Comparison of ENCODE assay signal across 18 cellular contexts in the genomic region with DNA sequence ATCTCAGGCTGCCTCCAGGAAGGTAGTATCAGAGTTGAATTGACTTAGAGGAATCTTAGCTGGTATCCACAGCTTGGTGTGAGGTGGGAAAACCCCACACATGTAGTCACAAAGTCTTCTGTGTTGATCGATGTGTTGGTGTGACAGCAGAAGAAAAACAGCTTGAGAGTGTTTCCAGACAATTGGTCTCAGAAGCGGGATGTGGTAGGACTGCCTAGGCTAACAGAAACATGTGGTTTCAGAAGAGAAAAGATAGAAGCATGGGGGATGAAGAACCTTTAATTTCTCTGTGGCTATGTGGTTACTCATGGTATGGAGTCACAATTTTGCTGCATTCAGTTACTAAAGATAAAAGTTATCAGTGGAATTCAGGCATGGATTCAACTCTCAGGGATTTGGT.
DNase-seq lines count a peak whose midpoint lies in the region; ATAC-seq and TF ChIP-seq lines count a peak whose summit lies in the region.
"Had no signal": no experiment of that assay in that cellular context is flagged by ENCODE, and none has a peak within 500 bp of the region (broad histone marks: within the 10 kb centered on the region; RNA-seq: fewer than 3 reads in every experiment).

No MANE protein-coding gene starts in this region.

- intact Hi-C loops in mammary epithelial cell (cut with micrococcal nuclease): no loop called here
- intact Hi-C loops in MCF 10A (cut with micrococcal nuclease): no loop called here
- intact Hi-C loops in body of pancreas (cut with DNase I): no loop called here

- H2AFZ ChIP-seq in mammary epithelial cell (ENCODE audit: low read depth, low read length): peak overlapping the region; percentile 56
- H2AFZ ChIP-seq: PC-9 had no signal

- CTCF ChIA-PET in mammary epithelial cell (lab: Charles Lee; ENCODE audit: low non-redundant PET) (interaction anchor here (0.7 kb wide), 1 partner anchor 208 kb away, joined by 4 read pairs; no protein-coding TSS in a partner anchor), MCF 10A (lab: Yijun Ruan, JAX) (interaction anchor here (1.1 kb wide), 1 partner anchor 262 kb away, joined by 3 read pairs; no protein-coding TSS in a partner anchor)

- no peaks in the 10 kb centered on the region for H3K9me3 Mint-ChIP-seq in MCF 10A (ENCODE audit: unreplicated experiment)
- H3K9me3 Mint-ChIP-seq: type B pancreatic cell had no signal

- peaks cover 12% of the 10 kb centered on the region for H3K4me1 ChIP-seq in mammary epithelial cell (ENCODE audit: insufficient read depth, low read length)
- H3K4me1 ChIP-seq in body of pancreas: no peaks in the 10 kb centered on the region
- H3K4me1 ChIP-seq: adrenal gland, Caco-2 had no signal

- dilution Hi-C loops in mammary epithelial cell (cut with HindIII; ENCODE audit: low sequenced_read_pairs): no loop called here

- POLR2A ChIA-PET in MCF 10A (lab: Yijun Ruan, JAX): no interaction called here

- no peak overlapping the region for H3K27ac Mint-ChIP-seq in MCF 10A (ENCODE audit: low read depth, unreplicated experiment)
- H3K27ac Mint-ChIP-seq: immature natural killer cell, type B pancreatic cell had no signal

- no peaks in the 10 kb centered on the region for H3K4me1 Mint-ChIP-seq in MCF 10A (ENCODE audit: insufficient read depth, unreplicated experiment)
- H3K4me1 Mint-ChIP-seq: immature natural killer cell had no signal

- no peak overlapping the region for H3K9ac ChIP-seq in mammary epithelial cell (ENCODE audit: insufficient read depth, low read length)

- H3K27ac ChIP-seq in mammary epithelial cell (ENCODE audit: insufficient read depth, low read depth, low read length): no peak overlapping the region
- H3K27ac ChIP-seq in body of pancreas: no peak overlapping the region
- H3K27ac ChIP-seq: adrenal gland, PC-9 had no signal

- TF ChIP-seq CTCF in mammary epithelial cell (conservative IDR thresholded peaks at IDR 0.05 in 1 of 2, IDR thresholded peaks at IDR 0.05 in 1 of 2; ENCODE audit: extremely low read depth in 1 of 2, insufficient read depth in 1 of 2, low read depth in 1 of 2, low read length in 2 of 2) (no peak), MCF 10A (IDR thresholded peaks at IDR 0.05; ENCODE audit: unreplicated experiment) (no peak), body of pancreas (IDR thresholded peaks at IDR 0.05) (no peak)

- H3K27me3 ChIP-seq in mammary epithelial cell (ENCODE audit: insufficient read depth, low read length) (no peaks in the 10 kb centered on the region), body of pancreas (no peaks in the 10 kb centered on the region)
- H3K27me3 ChIP-seq: adrenal gland had no signal

- no peaks in the 10 kb centered on the region for H3K27me3 Mint-ChIP-seq in MCF 10A (ENCODE audit: insufficient read depth, unreplicated experiment)
- H3K27me3 Mint-ChIP-seq: type B pancreatic cell had no signal

- BruUV-seq in mammary epithelial cell (replicated peaks; lab: Mats Ljungman, UMichigan) (no TSS peak), MCF 10A (replicated peaks; lab: Mats Ljungman, UMichigan) (no TSS peak)

- no peaks in the 10 kb centered on the region for H3K36me3 ChIP-seq in mammary epithelial cell (ENCODE audit: insufficient read depth, low read length)
- no peaks in the 10 kb centered on the region for H3K36me3 ChIP-seq in body of pancreas (replicated peaks in 1 of 2; ENCODE audit: insufficient read depth in 1 of 2, low read depth in 2 of 2)
- H3K36me3 ChIP-seq: adrenal gland had no signal

- DNase-seq in mammary epithelial cell (no peak), MCF 10A (ENCODE audit: unreplicated experiment) (no peak), NCI-H226 (peak; percentile 52), renal cortical epithelial cell (ENCODE audit: low read depth) (peak; percentile 6), body of pancreas (no peak), HPDE6-E6E7 (ENCODE audit: extremely low spot score) (no peak), medulla oblongata (ENCODE audit: extremely low spot score) (no peak)
- DNase-seq: 8988T; activated T-cell treated with anti-CD3 and anti-CD28 coated beads, Interleukin-2, amount 50 U/mL, for 1 hour; adrenal gland; Caco-2; immature natural killer cell; NCI-H345; PC-9; stimulated activated CD8-positive, alpha-beta memory T cell treated with anti-CD3 and anti-CD28 coated beads, Interleukin-4, amount 100 ng/mL, for 48 hours had no signal

- in situ Hi-C loops in mammary epithelial cell (cut with MboI; ENCODE audit: low sequenced_read_pairs in 2 of 2): no loop called here

- WGBS in mammary epithelial cell (ENCODE audit: low coverage, missing lambda C conversion rate): 83% methylated on average over 2 of the region's 2 CpGs
- WGBS in body of pancreas, 2 donors: 53 to 75% methylated on average over 2 of the region's 2 CpGs

- no peak overlapping the region for H3K4me3 ChIP-seq in mammary epithelial cell (replicated peaks in 1 of 3; ENCODE audit: insufficient read depth in 1 of 3, low read depth in 2 of 3, low read length in 3 of 3)
- H3K4me3 ChIP-seq in body of pancreas: no peak overlapping the region
- H3K4me3 ChIP-seq: adrenal gland, PC-9 had no signal

- no peaks in the 10 kb centered on the region for H4K20me1 ChIP-seq in mammary epithelial cell (ENCODE audit: insufficient read depth, low read length)

- no peaks in the 10 kb centered on the region for H3K79me2 ChIP-seq in mammary epithelial cell (ENCODE audit: insufficient read depth, low read length)

- TF ChIP-seq POLR2A in body of pancreas (IDR thresholded peaks at IDR 0.05): no peak

- ATAC-seq in HG03064 (IDR thresholded peaks at IDR 0.05; ENCODE audit: low read depth, unreplicated experiment) (peak; percentile 51), body of pancreas (no peak)
- ATAC-seq: HCT116 had no signal

- H3K4me2 ChIP-seq in mammary epithelial cell (ENCODE audit: insufficient read depth, low read depth, low read length): no peak overlapping the region
- H3K4me2 ChIP-seq: PC-9 had no signal

- no peaks in the 10 kb centered on the region for H3K36me3 Mint-ChIP-seq in MCF 10A (ENCODE audit: insufficient read depth, unreplicated experiment)
- H3K36me3 Mint-ChIP-seq: immature natural killer cell, type B pancreatic cell had no signal

- H3K4me3 Mint-ChIP-seq in MCF 10A (ENCODE audit: unreplicated experiment): no peak overlapping the region
- H3K4me3 Mint-ChIP-seq: immature natural killer cell, type B pancreatic cell had no signal

- no peaks in the 10 kb centered on the region for H3K9me3 ChIP-seq in mammary epithelial cell (replicated peaks; ENCODE audit: insufficient read depth, low read length)
- H3K9me3 ChIP-seq in body of pancreas: no peaks in the 10 kb centered on the region
- H3K9me3 ChIP-seq: adrenal gland, Caco-2 had no signal

Comparison
In these comparisons a context has a peak if more than half of its experiments do, and no peak if none do; other contexts are left out.
1. DNase-seq: peak in NCI-H226 (single experiment) and renal cortical epithelial cell (single experiment); none in mammary epithelial cell (single experiment), MCF 10A (single experiment), body of pancreas (0 of 4), HPDE6-E6E7 (single experiment) and medulla oblongata (single experiment).